Comparison of ENCODE assay signal across 27 cellular contexts in genomic region chr6:88520020-88520338, GRCh38.
"Had no signal": no experiment of that assay in that cellular context is flagged by ENCODE, and none has a peak within 500 bp of the region (broad histone marks: within the 10 kb centered on the region; RNA-seq: fewer than 3 reads in every experiment).

No MANE protein-coding gene starts in this region.

- ATAC-seq: activated CD8-positive, alpha-beta T cell treated with anti-CD3 and anti-CD28 coated beads for 36 hours; activated naive CD4-positive, alpha-beta T cell treated with anti-CD3 and anti-CD28 coated beads, Interleukin-2, amount 50 U/mL, for 72 hours had no signal

- H3K9me3 Mint-ChIP-seq: activated CD8-positive, alpha-beta T cell treated with anti-CD3 and anti-CD28 coated beads for 36 hours; activated naive CD4-positive, alpha-beta T cell treated with anti-CD3 and anti-CD28 coated beads for 36 hours; activated T-helper 1 cell treated with anti-CD3 and anti-CD28 coated beads, Interleukin-12 subunit alpha, Interleukin-12 subunit beta, Interleukin-2, Interleukin-4 antibody, amounts not matched to agents 30 ng/mL and 10 ng/mL and 1 ng/mL, durations not matched to agents 14 hours and 24 hours and 36 hours had no signal

- H3K4me1 Mint-ChIP-seq: activated CD4-positive, alpha-beta T cell treated with anti-CD3 and anti-CD28 coated beads, Interleukin-2, amount 10 ng/mL, durations not matched to agents 24 days and 14 days had no signal

- FAIRE-seq: bronchial epithelial cell had no signal

- H3K27ac Mint-ChIP-seq: activated CD4-positive, alpha-beta T cell treated with anti-CD3 and anti-CD28 coated beads, Interleukin-2, amount 10 ng/mL, durations not matched to agents 24 days and 14 days; activated CD8-positive, alpha-beta T cell treated with anti-CD3 and anti-CD28 coated beads for 36 hours; activated naive CD4-positive, alpha-beta T cell treated with anti-CD3 and anti-CD28 coated beads for 36 hours; activated naive CD4-positive, alpha-beta T cell treated with anti-CD3 and anti-CD28 coated beads, Interleukin-2, amount 50 U/mL, for 72 hours; activated T-cell treated with anti-CD3 and anti-CD28 coated beads, Interleukin-2, amount 50 U/mL, for 24 hours; activated T-helper 1 cell treated with anti-CD3 and anti-CD28 coated beads, Interleukin-12 subunit alpha, Interleukin-12 subunit beta, Interleukin-2, Interleukin-4 antibody, amounts not matched to agents 30 ng/mL and 10 ng/mL and 1 ng/mL, durations not matched to agents 14 hours and 24 hours and 36 hours had no signal

- H3K36me3 ChIP-seq: adrenal gland had no signal

- H3K4me3 Mint-ChIP-seq: activated CD4-positive, alpha-beta T cell treated with anti-CD3 and anti-CD28 coated beads, Interleukin-2, amount 10 ng/mL, durations not matched to agents 24 days and 14 days; activated CD8-positive, alpha-beta T cell treated with anti-CD3 and anti-CD28 coated beads for 36 hours; activated naive CD4-positive, alpha-beta T cell treated with anti-CD3 and anti-CD28 coated beads for 36 hours; activated T-cell treated with anti-CD3 and anti-CD28 coated beads, Interleukin-2, amount 50 U/mL, for 24 hours; activated T-helper 1 cell treated with anti-CD3 and anti-CD28 coated beads, Interleukin-12 subunit alpha, Interleukin-12 subunit beta, Interleukin-2, Interleukin-4 antibody, amounts not matched to agents 30 ng/mL and 10 ng/mL and 1 ng/mL, durations not matched to agents 14 hours and 24 hours and 36 hours had no signal

- H3K27ac ChIP-seq: adrenal gland, PC-9 had no signal

- DNase-seq: activated CD4-positive, alpha-beta T cell treated with anti-CD3 and anti-CD28 coated beads, Interleukin-2, amount 10 ng/mL, durations not matched to agents 24 days and 14 days; activated CD4-positive, alpha-beta T cell treated with anti-CD3 and anti-CD28 coated beads, Interleukin-2, amount 50 U/mL, for 4 hours; activated CD8-positive, alpha-beta T cell treated with anti-CD3 and anti-CD28 coated beads for 36 hours; activated gamma-delta T cell treated with Interleukin-2 at 50 U/mL for 16 hours; activated naive CD4-positive, alpha-beta T cell treated with anti-CD3 and anti-CD28 coated beads for 36 hours; activated T-cell treated with anti-CD3 and anti-CD28 coated beads, Interleukin-2, amount 50 U/mL, for 24 hours; adrenal gland; central memory CD4-positive, alpha-beta T cell; Kasumi-1; KG1; MM.1S; MV-4-11; NCI-H1092; NCI-H1436 treated with DMSO at 0.1 percent for 48 hours; NCI-H1694 treated with DMSO at 0.1 percent for 48 hours; NCI-H2029; NCI-H2107; NCI-H2171; NCI-H510A; NK-92 treated with Interleukin-12 subunit alpha and Interleukin-12 subunit beta, amount 100 ng/mL, for 24 hours; PC-9; Right ventricle myocardium superior; SW 1271; T1000 had no signal

- H3K4me2 ChIP-seq: PC-9 had no signal

- H3K27me3 Mint-ChIP-seq: activated CD4-positive, alpha-beta T cell treated with anti-CD3 and anti-CD28 coated beads, Interleukin-2, amount 10 ng/mL, durations not matched to agents 24 days and 14 days had no signal

- H3K36me3 Mint-ChIP-seq: activated naive CD4-positive, alpha-beta T cell treated with anti-CD3 and anti-CD28 coated beads, Interleukin-2, amount 50 U/mL, for 72 hours had no signal

- H2AFZ ChIP-seq: PC-9 had no signal

- H3K27me3 ChIP-seq: adrenal gland had no signal

- H3K4me3 ChIP-seq: adrenal gland, PC-9 had no signal

- H3K9me3 ChIP-seq: adrenal gland had no signal
